In genomic region chr16:87858151-87858993, GRCh38 we compare ENCODE assay signal across 1 cellular context.
TF ChIP-seq lines count a peak whose summit lies in the region.
"Not testable (repeated sequence)": the region's sequence is repeated elsewhere in the genome, so short reads cannot be mapped to it uniquely, and the experiment has no call there.

No MANE protein-coding gene starts in this region.

TF ChIP-seq in HepG2, 621 proteins besides CTCF, POLR2A, EP300 and RAD21 (continued from another document and continues in another):
- TF ChIP-seq ARID4A (CRISPR knock-in tag; IDR thresholded peaks at IDR 0.05; ENCODE audit: borderline replicate concordance) (peak; percentile 81; the same call in 1 of the 2 replicates), ESRRA (CRISPR knock-in tag; IDR thresholded peaks at IDR 0.05; ENCODE audit: low read depth) (peak; percentile 72; the same call in 1 of the 2 replicates), ERF (CRISPR knock-in tag; IDR thresholded peaks at IDR 0.05) (peak; percentile 57; the same call in 1 of the 2 replicates), STAG1 (CRISPR knock-in tag; IDR thresholded peaks at IDR 0.05) (peak; percentile 27), ZBTB7A (CRISPR knock-in tag; IDR thresholded peaks at IDR 0.05) (peak; percentile 18; the same call in 1 of the 2 replicates), ZIK1 (CRISPR knock-in tag; IDR thresholded peaks at IDR 0.05; ENCODE audit: borderline replicate concordance, low read depth) (0 out of 2 replicates have a peak, but pooled peaks have one; percentile 45), MAX (IDR thresholded peaks at IDR 0.05) (peak; percentile 60), MXI1 (IDR thresholded peaks at IDR 0.05; ENCODE audit: borderline replicate concordance, low read depth, low read length) (peak; percentile 43; the same call in 1 of the 3 replicates), LCORL (IDR thresholded peaks at IDR 0.05) (peak; percentile 40; the same call in 1 of the 2 replicates), LCORL (CRISPR knock-in tag; IDR thresholded peaks at IDR 0.05) (peak; percentile 74), HNF4G (IDR thresholded peaks at IDR 0.05; ENCODE audit: borderline replicate concordance, low read depth, low read length) (peak; percentile 65), HNF4G (CRISPR knock-in tag; IDR thresholded peaks at IDR 0.05; ENCODE audit: borderline replicate concordance, low read depth) (peak; percentile 38; the same call in 1 of the 2 replicates), ZNF143 (CRISPR knock-in tag; IDR thresholded peaks at IDR 0.05) (peak; percentile 70), ATF3 (CRISPR knock-in tag; IDR thresholded peaks at IDR 0.05) (0 out of 2 replicates have a peak, but pooled peaks have one; percentile 27), ZNF343 (CRISPR knock-in tag; IDR thresholded peaks at IDR 0.05) (0 out of 2 replicates have a peak, but pooled peaks have one; percentile 14), MEF2D (CRISPR knock-in tag; IDR thresholded peaks at IDR 0.05) (peak; percentile 12; the same call in 1 of the 2 replicates), FOXP4 (CRISPR knock-in tag; IDR thresholded peaks at IDR 0.05) (peak; percentile 83), ZNF629 (CRISPR knock-in tag; conservative IDR thresholded peaks at IDR 0.05) (peak; percentile 62; the same call in 1 of the 2 replicates), HNF4A (CRISPR knock-in tag; IDR thresholded peaks at IDR 0.05) (peak; percentile 89), SOX6 (CRISPR knock-in tag; IDR thresholded peaks at IDR 0.05) (peak; percentile 76), RARA (CRISPR knock-in tag; IDR thresholded peaks at IDR 0.05) (peak; percentile 66), THRA (CRISPR knock-in tag; IDR thresholded peaks at IDR 0.05; ENCODE audit: borderline replicate concordance) (peak; percentile 51; the same call in 1 of the 2 replicates), ZMYM4 (CRISPR knock-in tag; IDR thresholded peaks at IDR 0.05) (peak; percentile 53; the same call in 1 of the 2 replicates), ZNF331 (CRISPR knock-in tag; IDR thresholded peaks at IDR 0.05) (peak; percentile 80), THAP11 (CRISPR knock-in tag; IDR thresholded peaks at IDR 0.05) (peak; percentile 43; the same call in 1 of the 2 replicates), ZSCAN31 (CRISPR knock-in tag; IDR thresholded peaks at IDR 0.05; ENCODE audit: low read depth) (0 out of 2 replicates have a peak, but pooled peaks have one; percentile 40), ZFX (CRISPR knock-in tag; IDR thresholded peaks at IDR 0.05; ENCODE audit: low read depth) (peak; percentile 83), IRF2 (CRISPR knock-in tag; IDR thresholded peaks at IDR 0.05) (peak; percentile 62; the same call in 1 of the 2 replicates), ZBED4 (CRISPR knock-in tag; IDR thresholded peaks at IDR 0.05; ENCODE audit: borderline replicate concordance) (0 out of 2 replicates have a peak, but pooled peaks have one; percentile 19), ADNP (CRISPR knock-in tag; IDR thresholded peaks at IDR 0.05) (peak; percentile 68), NFIC (IDR thresholded peaks at IDR 0.05; ENCODE audit: low read length) (peak; percentile 65; the same call in 1 of the 2 replicates), ZNF609 (CRISPR knock-in tag; IDR thresholded peaks at IDR 0.05; ENCODE audit: borderline replicate concordance) (peak; percentile 81; the same call in 1 of the 2 replicates), PITX1 (CRISPR knock-in tag; IDR thresholded peaks at IDR 0.05) (peak; percentile 82), HOXD1 (CRISPR knock-in tag; IDR thresholded peaks at IDR 0.05) (0 out of 2 replicates have a peak, but pooled peaks have one; percentile 39), HOXA5 (CRISPR knock-in tag; IDR thresholded peaks at IDR 0.05) (peak; percentile 58; the same call in 1 of the 2 replicates), GATAD2A (CRISPR knock-in tag; IDR thresholded peaks at IDR 0.05) (peak; percentile 76), PHF21A (CRISPR knock-in tag; IDR thresholded peaks at IDR 0.05) (peak; percentile 91), ZNF296 (CRISPR knock-in tag; conservative IDR thresholded peaks at IDR 0.05) (peak; percentile 57; the same call in 1 of the 2 replicates), ZNF564 (CRISPR knock-in tag; IDR thresholded peaks at IDR 0.05) (peak; percentile 60; the same call in 1 of the 2 replicates), KLF12 (CRISPR knock-in tag; IDR thresholded peaks at IDR 0.05; ENCODE audit: borderline replicate concordance) (peak; percentile 79; the same call in 1 of the 2 replicates), ZNF276 (CRISPR knock-in tag; IDR thresholded peaks at IDR 0.05; ENCODE audit: low read depth) (0 out of 2 replicates have a peak, but pooled peaks have one; percentile 37), PHF20 (CRISPR knock-in tag; IDR thresholded peaks at IDR 0.05) (0 out of 2 replicates have a peak, but pooled peaks have one; percentile 35), TMF1 (CRISPR knock-in tag; IDR thresholded peaks at IDR 0.05; ENCODE audit: low read depth) (0 out of 2 replicates have a peak, but pooled peaks have one; percentile 70), BCL6 (CRISPR knock-in tag; IDR thresholded peaks at IDR 0.05) (peak; percentile 69)
- TF ChIP-seq SOX6 (IDR thresholded peaks at IDR 0.05) = not testable (repeated sequence)
